ENCODE assay signal across 8 cellular contexts in the genomic region with DNA sequence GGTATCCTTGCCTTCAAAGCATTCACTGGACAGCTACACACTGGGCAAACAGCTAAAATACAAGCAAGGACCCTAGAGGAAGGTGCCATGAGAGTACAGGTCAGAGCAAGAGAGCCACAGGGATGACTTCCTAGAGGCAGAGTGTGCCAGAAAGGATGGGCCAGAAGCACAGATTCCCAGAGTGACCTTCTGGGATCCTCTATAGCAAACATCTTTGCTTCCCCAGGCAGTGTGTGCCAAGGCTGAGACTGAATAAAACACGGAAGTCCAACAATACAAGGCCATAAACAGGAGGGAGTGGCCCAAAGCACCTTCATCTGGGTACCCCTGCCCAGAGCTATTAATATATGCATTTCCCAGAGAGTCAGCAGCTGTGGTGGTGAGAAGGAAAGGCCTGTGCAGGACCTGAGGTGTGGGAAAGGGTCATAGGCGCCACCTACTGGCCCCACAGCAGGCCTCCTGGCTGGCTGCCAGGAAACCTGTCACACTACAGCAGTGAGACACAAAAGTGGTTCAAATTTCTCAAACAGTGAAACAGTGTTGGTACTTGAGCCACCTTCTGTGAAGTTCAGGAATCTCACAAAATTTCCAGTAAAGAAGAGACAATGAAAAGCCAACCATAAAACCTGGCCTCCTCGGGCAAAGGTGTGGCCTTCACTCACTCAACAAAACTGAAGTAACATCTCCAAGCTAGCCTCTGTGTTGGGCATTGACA. TPM values are rescaled to one million over a fixed set of nuclear protein-coding genes. Genes with fewer than 3 reads are reported as not detected.
DNase-seq lines count a peak whose midpoint lies in the region; ATAC-seq and TF ChIP-seq lines count a peak whose summit lies in the region.

No MANE protein-coding gene starts in this region.

- H3K36me3 ChIP-seq in ascending aorta: no peaks in the 10 kb centered on the region

- intact Hi-C loops in ascending aorta (cut with DNase I): loop anchor here (2.0 kb wide), 1 partner anchor 123 kb away; no protein-coding TSS in a partner anchor

- no peak overlapping the region for H3K27ac ChIP-seq in ascending aorta

- peaks cover 0 to 2% of the 10 kb centered on the region in 2 donors for H3K4me1 ChIP-seq in ascending aorta

- H3K4me3 ChIP-seq in ascending aorta (no peak overlapping the region), skeletal muscle cell (ENCODE audit: low read depth, low read length) (no peak overlapping the region)

- DNase-seq in AG20443 (ENCODE audit: low spot score) (peak; percentile 92), NCI-H2029 (lab: John Stamatoyannopoulos, UW) (peak; percentile 78), T-helper 9 cell (peak; percentile 63), ascending aorta (ENCODE audit: low spot score in 2 of 2) (peak; percentile 61 to 92), hepatic stellate cell (ENCODE audit: low spot score) (peak; percentile 77), skeletal muscle cell (ENCODE audit: low read depth) (peak; percentile 29)

- ATAC-seq in GM21447 (IDR thresholded peaks at IDR 0.05; ENCODE audit: unreplicated experiment) (peak; percentile 47), HG02840 (IDR thresholded peaks at IDR 0.05; ENCODE audit: low FRiP score, unreplicated experiment) (no peak)

- TF ChIP-seq CTCF in ascending aorta (IDR thresholded peaks at IDR 0.05): peak; percentile 79 to 82 (median 82)

- no peaks in the 10 kb centered on the region for H3K27me3 ChIP-seq in ascending aorta

- no peaks in the 10 kb centered on the region for H3K9me3 ChIP-seq in ascending aorta

RNA-seq across cellular contexts. Expression of a gene that starts 20.3 kb away (rescaled TPM):
- 8.1 TPM for total RNA-seq in ascending aorta

Comparison
In these comparisons a context has a peak if more than half of its experiments do, and no peak if none do; other contexts are left out.
1. DNase-seq: peak in every context shown above with its lines; median percentile 92 in AG20443; 78 in NCI-H2029; 77 in hepatic stellate cell; 76 in ascending aorta; 63 in T-helper 9 cell; 29 in skeletal muscle cell.